ENCODE assay signal across 8 cellular contexts in the genomic region with DNA sequence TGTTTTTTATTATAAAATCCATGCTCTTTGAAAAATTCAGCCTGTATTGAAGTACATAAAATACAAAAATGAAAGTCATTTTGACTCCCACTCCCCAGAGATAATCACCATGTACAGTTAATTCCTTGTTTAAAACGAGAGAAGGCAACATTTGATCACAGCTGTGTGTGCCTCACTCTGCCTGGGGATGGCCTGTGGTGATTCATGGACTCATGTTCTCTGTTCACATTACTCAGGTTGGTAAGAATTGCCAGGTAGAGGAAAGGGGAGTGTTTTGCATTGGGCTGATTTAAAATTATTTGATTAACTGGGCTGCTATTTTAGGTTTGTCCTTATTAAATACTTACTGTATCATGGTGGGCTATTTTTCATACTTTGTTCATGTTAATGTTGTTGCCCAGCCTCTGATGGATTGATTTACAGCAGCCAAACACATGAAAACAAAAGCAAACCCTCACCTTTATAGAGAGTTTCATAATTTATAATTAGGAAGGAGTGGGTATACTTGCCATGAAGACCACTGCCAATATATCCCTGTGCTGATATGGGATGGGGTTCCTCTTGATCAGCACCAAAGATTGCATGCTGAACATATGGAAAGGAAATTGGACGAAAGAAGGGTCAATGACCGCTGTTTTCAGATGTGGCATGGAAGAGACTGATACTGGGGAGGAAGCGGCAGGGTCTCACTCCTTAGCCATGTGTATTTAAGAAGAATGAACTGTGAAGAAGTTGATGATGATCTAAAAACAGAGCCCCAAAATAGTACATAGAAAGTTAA. TPM values are rescaled to one million over a fixed set of nuclear protein-coding genes. Genes with fewer than 3 reads are reported as not detected.
A peak's percentile ranks its signal among the peaks of the same experiment; 100 is the strongest.
DNase-seq lines count a peak whose midpoint lies in the region; ATAC-seq and TF ChIP-seq lines count a peak whose summit lies in the region.

No MANE protein-coding gene starts in this region.

- H3K4me1 ChIP-seq in Panc1 (ENCODE audit: control insufficient read depth, insufficient read depth, low read length) (peaks cover 33% of the 10 kb centered on the region), skeletal muscle tissue (ENCODE audit: control insufficient read depth in 3 of 3, insufficient read depth in 3 of 3, low read length in 3 of 3) (peaks cover 22 to 62% (median 47%) of the 10 kb centered on the region in 3 donors)
- H3K4me1 ChIP-seq in effector memory CD4-positive, alpha-beta T cell (ENCODE audit: control insufficient read depth, insufficient read depth, low read length, poor library complexity, severe bottlenecking) = peaks cover 45% of the 10 kb centered on the region

- H3K9me3 ChIP-seq in Panc1 (ENCODE audit: control insufficient read depth, insufficient read depth, low read depth, low read length) (no peaks in the 10 kb centered on the region), skeletal muscle tissue (ENCODE audit: control insufficient read depth in 3 of 3, low read length in 3 of 3) (no peaks in the 10 kb centered on the region)
- H3K9me3 ChIP-seq in effector memory CD4-positive, alpha-beta T cell (ENCODE audit: control insufficient read depth, low read length) = no peaks in the 10 kb centered on the region

- H3K9ac ChIP-seq in skeletal muscle tissue (ENCODE audit: low read depth in 1 of 3, low read length in 3 of 3) = no peak overlapping the region

- DNase-seq in GM12864 (ENCODE audit: low read depth) (no peak), Panc1 (ENCODE audit: low read depth, low spot score) (no peak), NCI-H187 (lab: John Stamatoyannopoulos, UW) (no peak)
- peak in 1 of 3 donors; percentile 8 for DNase-seq in effector memory CD4-positive, alpha-beta T cell

- H3K27me3 ChIP-seq in Panc1 (ENCODE audit: control insufficient read depth, insufficient read depth, low read length) (no peaks in the 10 kb centered on the region), skeletal muscle tissue (ENCODE audit: control insufficient read depth in 3 of 3, insufficient read depth in 3 of 3, low read length in 3 of 3) (no peaks in the 10 kb centered on the region)
- no peaks in the 10 kb centered on the region for H3K27me3 ChIP-seq in effector memory CD4-positive, alpha-beta T cell (replicated peaks; ENCODE audit: control insufficient read depth, insufficient read depth, low read length, poor library complexity, severe bottlenecking)

- CTCF ChIA-PET in Panc1 (lab: Charles Lee) = no interaction called here

- no TSS peak for BruUV-seq in Panc1 (replicated peaks; lab: Mats Ljungman, UMichigan)

- intact Hi-C loops in Panc1 (cut with micrococcal nuclease; ENCODE audit: unreplicated experiment) = no loop called here

- H3K36me3 ChIP-seq in Panc1 (ENCODE audit: control insufficient read depth, insufficient read depth, low read length) = peaks cover 5% of the 10 kb centered on the region
- peaks cover 4% of the 10 kb centered on the region for H3K36me3 ChIP-seq in effector memory CD4-positive, alpha-beta T cell (ENCODE audit: control insufficient read depth, insufficient read depth, low read length)
- H3K36me3 ChIP-seq in skeletal muscle tissue (ENCODE audit: control insufficient read depth in 3 of 3, insufficient read depth in 3 of 3, low read length in 3 of 3) = no peaks in the 10 kb centered on the region

- TF ChIP-seq CTCF in GM12864 (IDR thresholded peaks at IDR 0.05; ENCODE audit: low read depth, low read length, missing control alignments) = no peak
- TF ChIP-seq CTCF in Panc1 (IDR thresholded peaks at IDR 0.05) = no peak

- in situ Hi-C loops in Panc1 (cut with HindIII; ENCODE audit: low pct_unique_long_range_greater_than_20kb, low sequenced_read_pairs) = no loop called here

- POLR2A ChIA-PET in Panc1 (lab: Charles Lee) = no interaction called here

- ATAC-seq in Panc1 = no peak
- ATAC-seq in HG02981 (IDR thresholded peaks at IDR 0.05; ENCODE audit: unreplicated experiment) = no peak
- ATAC-seq in GM19452 (IDR thresholded peaks at IDR 0.05; ENCODE audit: unreplicated experiment) = no peak
- no peak for ATAC-seq in GM18909 (IDR thresholded peaks at IDR 0.05; ENCODE audit: poor library complexity, unreplicated experiment)

- peak overlapping the region; percentile 81; the same call in 1 of the 2 replicates for H3K27ac ChIP-seq in Panc1 (ENCODE audit: low read length)
- peak overlapping the region; percentile 45 for H3K27ac ChIP-seq in effector memory CD4-positive, alpha-beta T cell (ENCODE audit: insufficient read depth, low read length, poor library complexity, severe bottlenecking)
- H3K27ac ChIP-seq in skeletal muscle tissue (ENCODE audit: low read depth, low read length) = peak overlapping the region; percentile 16

- H3K4me3 ChIP-seq in GM12864 (ENCODE audit: low read depth, low read length) (peak overlapping the region; percentile 44), Panc1 (ENCODE audit: low read depth in 2 of 2, low read length in 2 of 2) (peak overlapping the region; percentile 19 to 83; a peak in 3 of 4 replicates), skeletal muscle tissue (ENCODE audit: low read length in 3 of 3) (no peak overlapping the region)
- H3K4me3 ChIP-seq in effector memory CD4-positive, alpha-beta T cell (ENCODE audit: insufficient read depth, low read depth, low read length, poor library complexity, severe bottlenecking) = peak overlapping the region; percentile 69

RNA-seq across cellular contexts. Expression of gene ZBTB1, which starts 3.0 kb away (rescaled TPM):
- total RNA-seq in Panc1 (2021; ENCODE audit: unreplicated experiment) (36.1 TPM), skeletal muscle tissue (32.9 TPM)
- 21.6 TPM for polyA plus RNA-seq in Panc1 (2012; ENCODE audit: insufficient read length)

RNA-seq across cellular contexts. Expression of gene ZBTB25, which starts 3.9 kb away (rescaled TPM):
- total RNA-seq in Panc1 (2021; ENCODE audit: unreplicated experiment) = 9.0 TPM
- polyA plus RNA-seq in Panc1 (2012; ENCODE audit: insufficient read length) = 5.2 TPM
- 5.7 TPM for total RNA-seq in skeletal muscle tissue

RNA-seq across cellular contexts. Expression of gene HSPA2, which starts 33.0 kb away (rescaled TPM):
- total RNA-seq in Panc1 (2021; ENCODE audit: unreplicated experiment) = 7.7 TPM
- 25.5 TPM for polyA plus RNA-seq in Panc1 (2012; ENCODE audit: insufficient read length)
- total RNA-seq in skeletal muscle tissue = 11.0 TPM

RNA-seq across cellular contexts. Expression of gene PPP1R36, which starts 42.2 kb away (rescaled TPM):
- total RNA-seq in Panc1 (2021; ENCODE audit: unreplicated experiment) = 0.69 TPM
- polyA plus RNA-seq in Panc1 (2012; ENCODE audit: insufficient read length) = 1.5 TPM
- total RNA-seq in skeletal muscle tissue = 0.52 TPM

RNA-seq across cellular contexts. Expression of gene AKAP5, which starts 42.3 kb away (rescaled TPM):
- 0.64 TPM for total RNA-seq in Panc1 (2021; ENCODE audit: unreplicated experiment)
- polyA plus RNA-seq in Panc1 (2012; ENCODE audit: insufficient read length) = 0.12 TPM
- total RNA-seq in skeletal muscle tissue = 0.52 TPM

Comparison
In these comparisons a context has a peak if more than half of its experiments do, and no peak if none do; other contexts are left out.
1. H3K4me3 ChIP-seq: peak in GM12864 (single experiment), Panc1 (2 of 2) and effector memory CD4-positive, alpha-beta T cell (single experiment); none in skeletal muscle tissue (0 of 3).
2. H3K27ac ChIP-seq: peak in every context shown above with its lines; median percentile 81 in Panc1; 45 in effector memory CD4-positive, alpha-beta T cell; 16 in skeletal muscle tissue.